1 cellular context compared by ENCODE assay signal in the genomic region with DNA sequence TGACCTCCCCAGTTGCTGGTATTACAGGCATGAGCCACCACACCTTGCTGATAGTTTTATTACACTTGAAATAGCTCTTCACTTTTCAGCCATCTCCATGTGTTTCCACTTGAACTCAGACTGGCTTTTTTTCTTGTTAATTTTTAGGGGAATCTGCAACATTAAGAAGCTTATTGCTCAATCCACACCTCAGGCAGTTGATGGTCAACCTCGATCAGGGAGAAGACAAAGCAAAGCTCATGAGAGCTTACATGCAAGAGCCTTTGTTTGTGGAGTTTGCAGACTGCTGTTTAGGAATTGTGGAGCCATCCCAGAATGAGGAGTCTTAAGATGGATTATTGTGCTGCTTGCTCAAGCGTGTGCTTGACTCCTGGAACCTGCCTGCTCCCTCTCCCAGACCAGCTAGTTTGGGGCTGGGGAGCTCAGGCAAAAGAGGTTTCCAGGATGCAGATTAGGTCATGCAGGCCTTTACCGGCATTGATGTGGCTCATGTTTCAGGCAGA.
TF ChIP-seq lines count a peak whose summit lies in the region.

No MANE protein-coding gene starts in this region.

TF ChIP-seq in GM23338, 12 proteins besides CTCF, POLR2A, EP300 and RAD21:
- TF ChIP-seq, protein P1, sequence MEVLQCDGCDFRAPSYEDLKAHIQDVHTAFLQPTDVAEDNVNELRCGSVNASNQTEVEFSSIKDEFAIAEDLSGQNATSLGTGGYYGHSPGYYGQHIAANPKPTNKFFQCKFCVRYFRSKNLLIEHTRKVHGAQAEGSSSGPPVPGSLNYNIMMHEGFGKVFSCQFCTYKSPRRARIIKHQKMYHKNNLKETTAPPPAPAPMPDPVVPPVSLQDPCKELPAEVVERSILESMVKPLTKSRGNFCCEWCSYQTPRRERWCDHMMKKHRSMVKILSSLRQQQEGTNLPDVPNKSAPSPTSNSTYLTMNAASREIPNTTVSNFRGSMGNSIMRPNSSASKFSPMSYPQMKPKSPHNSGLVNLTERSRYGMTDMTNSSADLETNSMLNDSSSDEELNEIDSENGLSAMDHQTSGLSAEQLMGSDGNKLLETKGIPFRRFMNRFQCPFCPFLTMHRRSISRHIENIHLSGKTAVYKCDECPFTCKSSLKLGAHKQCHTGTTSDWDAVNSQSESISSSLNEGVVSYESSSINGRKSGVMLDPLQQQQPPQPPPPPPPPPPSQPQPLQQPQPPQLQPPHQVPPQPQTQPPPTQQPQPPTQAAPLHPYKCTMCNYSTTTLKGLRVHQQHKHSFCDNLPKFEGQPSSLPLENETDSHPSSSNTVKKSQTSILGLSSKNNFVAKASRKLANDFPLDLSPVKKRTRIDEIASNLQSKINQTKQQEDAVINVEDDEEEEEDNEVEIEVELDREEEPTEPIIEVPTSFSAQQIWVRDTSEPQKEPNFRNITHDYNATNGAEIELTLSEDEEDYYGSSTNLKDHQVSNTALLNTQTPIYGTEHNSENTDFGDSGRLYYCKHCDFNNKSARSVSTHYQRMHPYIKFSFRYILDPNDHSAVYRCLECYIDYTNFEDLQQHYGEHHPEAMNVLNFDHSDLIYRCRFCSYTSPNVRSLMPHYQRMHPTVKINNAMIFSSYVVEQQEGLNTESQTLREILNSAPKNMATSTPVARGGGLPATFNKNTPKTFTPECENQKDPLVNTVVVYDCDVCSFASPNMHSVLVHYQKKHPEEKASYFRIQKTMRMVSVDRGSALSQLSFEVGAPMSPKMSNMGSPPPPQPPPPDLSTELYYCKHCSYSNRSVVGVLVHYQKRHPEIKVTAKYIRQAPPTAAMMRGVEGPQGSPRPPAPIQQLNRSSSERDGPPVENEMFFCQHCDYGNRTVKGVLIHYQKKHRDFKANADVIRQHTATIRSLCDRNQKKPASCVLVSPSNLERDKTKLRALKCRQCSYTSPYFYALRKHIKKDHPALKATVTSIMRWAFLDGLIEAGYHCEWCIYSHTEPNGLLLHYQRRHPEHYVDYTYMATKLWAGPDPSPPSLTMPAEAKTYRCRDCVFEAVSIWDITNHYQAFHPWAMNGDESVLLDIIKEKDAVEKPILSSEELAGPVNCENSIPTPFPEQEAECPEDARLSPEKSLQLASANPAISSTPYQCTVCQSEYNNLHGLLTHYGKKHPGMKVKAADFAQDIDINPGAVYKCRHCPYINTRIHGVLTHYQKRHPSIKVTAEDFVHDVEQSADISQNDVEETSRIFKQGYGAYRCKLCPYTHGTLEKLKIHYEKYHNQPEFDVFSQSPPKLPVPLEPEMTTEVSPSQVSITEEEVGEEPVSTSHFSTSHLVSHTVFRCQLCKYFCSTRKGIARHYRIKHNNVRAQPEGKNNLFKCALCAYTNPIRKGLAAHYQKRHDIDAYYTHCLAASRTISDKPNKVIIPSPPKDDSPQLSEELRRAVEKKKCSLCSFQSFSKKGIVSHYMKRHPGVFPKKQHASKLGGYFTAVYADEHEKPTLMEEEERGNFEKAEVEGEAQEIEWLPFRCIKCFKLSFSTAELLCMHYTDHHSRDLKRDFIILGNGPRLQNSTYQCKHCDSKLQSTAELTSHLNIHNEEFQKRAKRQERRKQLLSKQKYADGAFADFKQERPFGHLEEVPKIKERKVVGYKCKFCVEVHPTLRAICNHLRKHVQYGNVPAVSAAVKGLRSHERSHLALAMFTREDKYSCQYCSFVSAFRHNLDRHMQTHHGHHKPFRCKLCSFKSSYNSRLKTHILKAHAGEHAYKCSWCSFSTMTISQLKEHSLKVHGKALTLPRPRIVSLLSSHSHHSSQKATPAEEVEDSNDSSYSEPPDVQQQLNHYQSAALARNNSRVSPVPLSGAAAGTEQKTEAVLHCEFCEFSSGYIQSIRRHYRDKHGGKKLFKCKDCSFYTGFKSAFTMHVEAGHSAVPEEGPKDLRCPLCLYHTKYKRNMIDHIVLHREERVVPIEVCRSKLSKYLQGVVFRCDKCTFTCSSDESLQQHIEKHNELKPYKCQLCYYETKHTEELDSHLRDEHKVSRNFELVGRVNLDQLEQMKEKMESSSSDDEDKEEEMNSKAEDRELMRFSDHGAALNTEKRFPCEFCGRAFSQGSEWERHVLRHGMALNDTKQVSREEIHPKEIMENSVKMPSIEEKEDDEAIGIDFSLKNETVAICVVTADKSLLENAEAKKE (CRISPR knock-in tag; IDR thresholded peaks at IDR 0.05), result no peak
- TF ChIP-seq EZH2phosphoT487 (IDR thresholded peaks at IDR 0.05; ENCODE audit: unreplicated experiment), result no peak
- TF ChIP-seq STAT1 (IDR thresholded peaks at IDR 0.05; ENCODE audit: unreplicated experiment), result no peak
- TF ChIP-seq, protein P2, sequence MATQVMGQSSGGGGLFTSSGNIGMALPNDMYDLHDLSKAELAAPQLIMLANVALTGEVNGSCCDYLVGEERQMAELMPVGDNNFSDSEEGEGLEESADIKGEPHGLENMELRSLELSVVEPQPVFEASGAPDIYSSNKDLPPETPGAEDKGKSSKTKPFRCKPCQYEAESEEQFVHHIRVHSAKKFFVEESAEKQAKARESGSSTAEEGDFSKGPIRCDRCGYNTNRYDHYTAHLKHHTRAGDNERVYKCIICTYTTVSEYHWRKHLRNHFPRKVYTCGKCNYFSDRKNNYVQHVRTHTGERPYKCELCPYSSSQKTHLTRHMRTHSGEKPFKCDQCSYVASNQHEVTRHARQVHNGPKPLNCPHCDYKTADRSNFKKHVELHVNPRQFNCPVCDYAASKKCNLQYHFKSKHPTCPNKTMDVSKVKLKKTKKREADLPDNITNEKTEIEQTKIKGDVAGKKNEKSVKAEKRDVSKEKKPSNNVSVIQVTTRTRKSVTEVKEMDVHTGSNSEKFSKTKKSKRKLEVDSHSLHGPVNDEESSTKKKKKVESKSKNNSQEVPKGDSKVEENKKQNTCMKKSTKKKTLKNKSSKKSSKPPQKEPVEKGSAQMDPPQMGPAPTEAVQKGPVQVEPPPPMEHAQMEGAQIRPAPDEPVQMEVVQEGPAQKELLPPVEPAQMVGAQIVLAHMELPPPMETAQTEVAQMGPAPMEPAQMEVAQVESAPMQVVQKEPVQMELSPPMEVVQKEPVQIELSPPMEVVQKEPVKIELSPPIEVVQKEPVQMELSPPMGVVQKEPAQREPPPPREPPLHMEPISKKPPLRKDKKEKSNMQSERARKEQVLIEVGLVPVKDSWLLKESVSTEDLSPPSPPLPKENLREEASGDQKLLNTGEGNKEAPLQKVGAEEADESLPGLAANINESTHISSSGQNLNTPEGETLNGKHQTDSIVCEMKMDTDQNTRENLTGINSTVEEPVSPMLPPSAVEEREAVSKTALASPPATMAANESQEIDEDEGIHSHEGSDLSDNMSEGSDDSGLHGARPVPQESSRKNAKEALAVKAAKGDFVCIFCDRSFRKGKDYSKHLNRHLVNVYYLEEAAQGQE (IDR thresholded peaks at IDR 0.05; ENCODE audit: unreplicated experiment), result no peak
- no peak for TF ChIP-seq ZNF331 (CRISPR knock-in tag; IDR thresholded peaks at IDR 0.05; ENCODE audit: low read depth)
- no peak for TF ChIP-seq NANOG (IDR thresholded peaks at IDR 0.05; ENCODE audit: borderline replicate concordance)
